21 cellular contexts compared by ENCODE assay signal in genomic region chr5:82551220-82551619, GRCh38.
A peak's percentile ranks its signal among the peaks of the same experiment; 100 is the strongest.
DNase-seq lines count a peak whose midpoint lies in the region; ATAC-seq and TF ChIP-seq lines count a peak whose summit lies in the region.
"Had no signal": no experiment of that assay in that cellular context is flagged by ENCODE, and none has a peak within 500 bp of the region (broad histone marks: within the 10 kb centered on the region; RNA-seq: fewer than 3 reads in every experiment).

No MANE protein-coding gene starts in this region.

- peak overlapping the region; percentile 27 to 63 (median 61) for H3K27ac Mint-ChIP-seq in nephron
- H3K27ac Mint-ChIP-seq: CD4-positive, alpha-beta memory T cell had no signal

- H3K27me3 Mint-ChIP-seq in nephron (ENCODE audit: low read depth) = peaks cover 4% of the 10 kb centered on the region

- no peak overlapping the region for H2AFZ ChIP-seq in SK-N-SH (ENCODE audit: low read depth)
- H2AFZ ChIP-seq: GM23248 had no signal

- H4K20me1 ChIP-seq in SK-N-SH (ENCODE audit: insufficient read depth) = no peaks in the 10 kb centered on the region

- H3K27ac ChIP-seq in SK-N-SH (ENCODE audit: low read depth in 2 of 2, low read length in 1 of 2) = peak overlapping the region in 1 of 2 experiments; percentile 96; a peak in 2 of 4 replicates
- peak overlapping the region; percentile 67 to 87 for H3K27ac ChIP-seq in aorta (ENCODE audit: low read depth in 1 of 2, low read length in 2 of 2)
- H3K27ac ChIP-seq in effector memory CD4-positive, alpha-beta T cell (ENCODE audit: insufficient read depth, low read length, poor library complexity, severe bottlenecking) = no peak overlapping the region
- no peak overlapping the region for H3K27ac ChIP-seq in colonic mucosa
- H3K27ac ChIP-seq: A549, GM23248 had no signal

- H3K4me1 ChIP-seq in SK-N-SH (ENCODE audit: control insufficient read depth in 1 of 2, insufficient read depth in 2 of 2, low read depth in 1 of 2, low read length in 1 of 2) (peaks cover 4 to 15% of the 10 kb centered on the region in 2 experiments; a peak in 2 of 4 replicates), aorta (ENCODE audit: control insufficient read depth in 1 of 2, insufficient read depth in 2 of 2, low read length in 2 of 2) (peaks cover 2 to 3% of the 10 kb centered on the region in 2 donors), colonic mucosa (no peaks in the 10 kb centered on the region)
- no peaks in the 10 kb centered on the region for H3K4me1 ChIP-seq in effector memory CD4-positive, alpha-beta T cell (ENCODE audit: control insufficient read depth, insufficient read depth, low read length, poor library complexity, severe bottlenecking)

- no peaks in the 10 kb centered on the region for H3K9me3 Mint-ChIP-seq in nephron

- no peaks in the 10 kb centered on the region for H3K9me2 ChIP-seq in SK-N-SH

- no peak for TF ChIP-seq EP300 in SK-N-SH (IDR thresholded peaks at IDR 0.05; ENCODE audit: borderline replicate concordance in 1 of 2, low read depth in 1 of 2, low read length in 1 of 2)

- no peak for TF ChIP-seq RAD21 in SK-N-SH (IDR thresholded peaks at IDR 0.05; ENCODE audit: low read length)

- POLR2A ChIA-PET in SK-N-SH (lab: Yijun Ruan, JAX) = interaction anchor here (1.4 kb wide), 1 partner anchor 13 kb away, joined by 4 read pairs; no protein-coding TSS in a partner anchor

- H3K4me2 ChIP-seq in SK-N-SH = no peak overlapping the region
- H3K4me2 ChIP-seq: A549 had no signal

- H3K9me3 ChIP-seq in SK-N-SH (no peaks in the 10 kb centered on the region), aorta (ENCODE audit: control insufficient read depth, low read length) (no peaks in the 10 kb centered on the region), colonic mucosa (no peaks in the 10 kb centered on the region)
- no peaks in the 10 kb centered on the region for H3K9me3 ChIP-seq in effector memory CD4-positive, alpha-beta T cell (ENCODE audit: control insufficient read depth, low read length)
- H3K9me3 ChIP-seq: A549 had no signal

- no peaks in the 10 kb centered on the region for H3K36me3 ChIP-seq in SK-N-SH (replicated peaks in 1 of 2; ENCODE audit: control insufficient read depth in 1 of 2, insufficient read depth in 2 of 2, low read length in 1 of 2)
- H3K36me3 ChIP-seq in aorta (ENCODE audit: control insufficient read depth in 1 of 2, insufficient read depth in 2 of 2, low read length in 1 of 2) = no peaks in the 10 kb centered on the region
- no peaks in the 10 kb centered on the region for H3K36me3 ChIP-seq in effector memory CD4-positive, alpha-beta T cell (ENCODE audit: control insufficient read depth, insufficient read depth, low read length)
- no peaks in the 10 kb centered on the region for H3K36me3 ChIP-seq in colonic mucosa

- DNase-seq in SK-N-SH (no peak), stromal cell of bone marrow (ENCODE audit: low read depth) (peak; percentile 38), aorta (no peak), colonic mucosa (no peak), posterior vena cava (ENCODE audit: low spot score) (no peak)
- no peak for DNase-seq in effector memory CD4-positive, alpha-beta T cell
- DNase-seq: 8988T; C1 segment of cervical spinal cord; Calu3; CD4-positive, alpha-beta memory T cell; COR-L47; DMS79; EL; GDM1; GM23248; H7; HCEC 1CT had no signal

- TF ChIP-seq CTCF in SK-N-SH (IDR thresholded peaks at IDR 0.05) (no peak), nephron (IDR thresholded peaks at IDR 0.05; ENCODE audit: unreplicated experiment in 3 of 3) (no peak), colonic mucosa (IDR thresholded peaks at IDR 0.05) (no peak)

- peaks cover 34% of the 10 kb centered on the region for H3K4me1 Mint-ChIP-seq in nephron
- H3K4me1 Mint-ChIP-seq: CD4-positive, alpha-beta memory T cell had no signal

- ATAC-seq in SK-N-SH treated with all-trans-retinoic acid at 6 μM for 48 hours = no peak
- ATAC-seq in aorta (ENCODE audit: low FRiP score) = peak; percentile 64
- ATAC-seq: A549, GM12878 had no signal

- H3K4me3 ChIP-seq in SK-N-SH (ENCODE audit: low read depth in 2 of 2, low read length in 1 of 2) (no peak overlapping the region), aorta (ENCODE audit: low read length in 2 of 2) (peak overlapping the region in 1 of 2 donors; percentile 34), colonic mucosa (no peak overlapping the region)
- no peak overlapping the region for H3K4me3 ChIP-seq in effector memory CD4-positive, alpha-beta T cell (ENCODE audit: insufficient read depth, low read depth, low read length, poor library complexity, severe bottlenecking)
- H3K4me3 ChIP-seq: A549, GM12878, GM23248 had no signal

- no peaks in the 10 kb centered on the region for H3K27me3 ChIP-seq in SK-N-SH (ENCODE audit: insufficient read depth)
- H3K27me3 ChIP-seq in aorta (ENCODE audit: control insufficient read depth in 1 of 2, insufficient read depth in 2 of 2, low read length in 1 of 2) = no peaks in the 10 kb centered on the region
- no peaks in the 10 kb centered on the region for H3K27me3 ChIP-seq in effector memory CD4-positive, alpha-beta T cell (replicated peaks; ENCODE audit: control insufficient read depth, insufficient read depth, low read length, poor library complexity, severe bottlenecking)
- H3K27me3 ChIP-seq in colonic mucosa = no peaks in the 10 kb centered on the region

- no peaks in the 10 kb centered on the region for H3K36me3 Mint-ChIP-seq in nephron (ENCODE audit: low read depth)
- H3K36me3 Mint-ChIP-seq: CD4-positive, alpha-beta memory T cell had no signal

- H3F3A ChIP-seq in SK-N-SH (replicated peaks; ENCODE audit: insufficient read depth) = no peaks in the 10 kb centered on the region

- H3K4me3 Mint-ChIP-seq in nephron = no peak overlapping the region
- H3K4me3 Mint-ChIP-seq: CD4-positive, alpha-beta memory T cell had no signal

- CTCF ChIA-PET in SK-N-SH (lab: Yijun Ruan, JAX) = interaction anchor here (0.6 to 1.0 kb wide), 2 partner anchors 11 to 528 kb away, joined by 3 read pairs; no protein-coding TSS in a partner anchor

- no peak overlapping the region for H3K9ac ChIP-seq in SK-N-SH
- no peak overlapping the region for H3K9ac ChIP-seq in colonic mucosa (ENCODE audit: low read depth in 2 of 2, low read length in 2 of 2)
- H3K9ac ChIP-seq: GM23248 had no signal

- no peaks in the 10 kb centered on the region for H3K79me2 ChIP-seq in SK-N-SH (ENCODE audit: insufficient read depth)

- intact Hi-C loops in aorta (cut with DNase I) = loop anchor here (5.0 to 10.0 kb wide), 2 partner anchors 86 to 196 kb away; no protein-coding TSS in a partner anchor
- intact Hi-C loops in colonic mucosa (cut with DNase I) = no loop called here
- intact Hi-C loops in posterior vena cava (cut with DNase I) = no loop called here

TF ChIP-seq in SK-N-SH treated with all-trans-retinoic acid at 6 μM for 48 hours, 23 proteins besides CTCF, POLR2A, EP300 and RAD21 (continues in another document):
- no peak for TF ChIP-seq TSHZ2 (CRISPR knock-in tag; IDR thresholded peaks at IDR 0.05)
- no peak for TF ChIP-seq ESRRG (CRISPR knock-in tag; IDR thresholded peaks at IDR 0.05)
- TF ChIP-seq ZFP3 (CRISPR knock-in tag; IDR thresholded peaks at IDR 0.05) = no peak
- TF ChIP-seq ZNF70 (CRISPR knock-in tag; IDR thresholded peaks at IDR 0.05) = no peak

TF ChIP-seq in SK-N-SH, 30 proteins besides CTCF, POLR2A, EP300 and RAD21:
- TF ChIP-seq EZH2phosphoT487 (IDR thresholded peaks at IDR 0.05; ENCODE audit: borderline replicate concordance, low read depth) = no peak
- no peak for TF ChIP-seq YY1 (IDR thresholded peaks at IDR 0.05; ENCODE audit: low read depth)
- TF ChIP-seq USF2 (IDR thresholded peaks at IDR 0.05; ENCODE audit: borderline replicate concordance, low read depth, low read length) = no peak
- no peak for TF ChIP-seq FOXM1 (IDR thresholded peaks at IDR 0.05; ENCODE audit: low read depth)
- TF ChIP-seq, protein P1, sequence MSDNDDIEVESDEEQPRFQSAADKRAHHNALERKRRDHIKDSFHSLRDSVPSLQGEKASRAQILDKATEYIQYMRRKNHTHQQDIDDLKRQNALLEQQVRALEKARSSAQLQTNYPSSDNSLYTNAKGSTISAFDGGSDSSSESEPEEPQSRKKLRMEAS (IDR thresholded peaks at IDR 0.05; ENCODE audit: low read depth) = no peak
- no peak for TF ChIP-seq USF1 (IDR thresholded peaks at IDR 0.05; ENCODE audit: borderline replicate concordance, low read depth)
- no peak for TF ChIP-seq JUND (IDR thresholded peaks at IDR 0.05)
- TF ChIP-seq, protein P2, sequence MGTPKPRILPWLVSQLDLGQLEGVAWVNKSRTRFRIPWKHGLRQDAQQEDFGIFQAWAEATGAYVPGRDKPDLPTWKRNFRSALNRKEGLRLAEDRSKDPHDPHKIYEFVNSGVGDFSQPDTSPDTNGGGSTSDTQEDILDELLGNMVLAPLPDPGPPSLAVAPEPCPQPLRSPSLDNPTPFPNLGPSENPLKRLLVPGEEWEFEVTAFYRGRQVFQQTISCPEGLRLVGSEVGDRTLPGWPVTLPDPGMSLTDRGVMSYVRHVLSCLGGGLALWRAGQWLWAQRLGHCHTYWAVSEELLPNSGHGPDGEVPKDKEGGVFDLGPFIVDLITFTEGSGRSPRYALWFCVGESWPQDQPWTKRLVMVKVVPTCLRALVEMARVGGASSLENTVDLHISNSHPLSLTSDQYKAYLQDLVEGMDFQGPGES (IDR thresholded peaks at IDR 0.05; ENCODE audit: low read depth, low read length) = no peak
- TF ChIP-seq RXRA (IDR thresholded peaks at IDR 0.05; ENCODE audit: borderline replicate concordance, low read depth) = no peak
- TF ChIP-seq TAF1 (IDR thresholded peaks at IDR 0.05; ENCODE audit: borderline replicate concordance, low read depth, low read length) = no peak
- no peak for TF ChIP-seq ELF1 (IDR thresholded peaks at IDR 0.05)
TF ChIP-seq in SK-N-SH: peak in this region for 0.

Comparison
In these comparisons a context has a peak if more than half of its experiments do, and no peak if none do; other contexts are left out.
1. H3K27ac ChIP-seq: peak in aorta (2 of 2); none in effector memory CD4-positive, alpha-beta T cell (single experiment) and colonic mucosa (single experiment).
2. intact Hi-C loops: an anchor here in aorta (5.0 to 10.0 kb wide); none called in colonic mucosa and posterior vena cava.